ENCODE assay signal across 9 cellular contexts in genomic region chr9:69549310-69550202, GRCh38.
A peak's percentile ranks its signal among the peaks of the same experiment; 100 is the strongest.
DNase-seq lines count a peak whose midpoint lies in the region; TF ChIP-seq lines count a peak whose summit lies in the region.
"Had no signal": no experiment of that assay in that cellular context is flagged by ENCODE, and none has a peak within 500 bp of the region (broad histone marks: within the 10 kb centered on the region; RNA-seq: fewer than 3 reads in every experiment).

No MANE protein-coding gene starts in this region.

- H3K4me3 Mint-ChIP-seq in H9, result no peak overlapping the region
- H3K4me3 Mint-ChIP-seq: activated naive CD4-positive, alpha-beta T cell treated with anti-CD3 and anti-CD28 coated beads, Interleukin-2, amount 50 U/mL, for 24 hours had no signal

- no peak overlapping the region for H2BK5ac ChIP-seq in H9 (ENCODE audit: insufficient read length, low read length)

- no peak overlapping the region for H3K23ac ChIP-seq in H9 (ENCODE audit: insufficient read length, low read depth, low read length)

- no peak overlapping the region for H4K91ac ChIP-seq in H9 (ENCODE audit: insufficient read length, low read depth, low read length)

- no peak overlapping the region for H2BK20ac ChIP-seq in H9 (ENCODE audit: low read depth, low read length, poor library complexity, severe bottlenecking)

- no peak overlapping the region for H3K14ac ChIP-seq in H9 (ENCODE audit: insufficient read depth, low read length)

- no peak overlapping the region for H3K27ac ChIP-seq in H9 (ENCODE audit: insufficient read length, low read depth, low read length)
- no peak overlapping the region for H3K27ac ChIP-seq in stomach

- DNase-seq in NCI-H2081 (lab: John Stamatoyannopoulos, UW) (peak; percentile 37 to 56), NCI-H2081 treated with DMSO at 0.1 percent for 48 hours (lab: John Stamatoyannopoulos, UW) (no peak), H9 (no peak), NCI-H748 treated with DMSO at 0.1 percent for 48 hours (lab: John Stamatoyannopoulos, UW) (peak; percentile 11), T47D (ENCODE audit: low read depth in 1 of 2, low spot score in 1 of 2) (peak; percentile 16 to 48), iris pigment epithelial cell (ENCODE audit: low read depth) (peak; percentile 41), stomach (no peak), HK-2 (ENCODE audit: unreplicated experiment) (no peak)

- H2AFZ ChIP-seq in H9 (ENCODE audit: low read length), result no peak overlapping the region

- H3K56ac ChIP-seq in H9 (ENCODE audit: insufficient read length, low read depth, low read length), result no peak overlapping the region

- no peak for TF ChIP-seq POLR2A in stomach (IDR thresholded peaks at IDR 0.05)

- in situ Hi-C loops in T47D (cut with HindIII; ENCODE audit: low pct_unique_long_range_greater_than_20kb, low sequenced_read_pairs), result no loop called here

- no peak overlapping the region for H3K4ac ChIP-seq in H9 (ENCODE audit: low read depth, low read length)

- H2BK120ac ChIP-seq in H9 (ENCODE audit: low read depth, low read length, poor library complexity, severe bottlenecking), result no peak overlapping the region

- no peak overlapping the region for H3K18ac ChIP-seq in H9 (ENCODE audit: insufficient read length, low read depth, low read length)

- H3K4me3 ChIP-seq in stomach, result no peak overlapping the region

- no peak overlapping the region for H4K5ac ChIP-seq in H9 (ENCODE audit: insufficient read length, low read depth, low read length)

- no peak overlapping the region for H2BK15ac ChIP-seq in H9 (ENCODE audit: low read depth, low read length)

- H3T11ph ChIP-seq in H9 (ENCODE audit: low read length), result no peak overlapping the region

- intact Hi-C loops in stomach (cut with DNase I; ENCODE audit: low total_unique reads), result loop anchor here (2.0 kb wide), 1 partner anchor 127 kb away; no protein-coding TSS in a partner anchor

- H3K27ac Mint-ChIP-seq in H9, result no peak overlapping the region
- H3K27ac Mint-ChIP-seq: activated naive CD4-positive, alpha-beta T cell treated with anti-CD3 and anti-CD28 coated beads, Interleukin-2, amount 50 U/mL, for 24 hours had no signal

- H2BK12ac ChIP-seq in H9 (ENCODE audit: insufficient read length, low read depth, low read length), result no peak overlapping the region

- H3K9ac ChIP-seq in H9 (ENCODE audit: extremely low read depth, insufficient read length, low read length), result no peak overlapping the region

- H3K4me1 Mint-ChIP-seq in H9, result peaks cover 0 to 4% of the 10 kb centered on the region in 2 experiments; a peak in 2 of 4 replicates

- no peaks in the 10 kb centered on the region for H3K79me2 ChIP-seq in H9 (ENCODE audit: insufficient read depth, low read length)

- H3K9me3 Mint-ChIP-seq in H9, result no peaks in the 10 kb centered on the region; a peak in 1 of 5 replicates
- H3K9me3 Mint-ChIP-seq: activated naive CD4-positive, alpha-beta T cell treated with anti-CD3 and anti-CD28 coated beads, Interleukin-2, amount 50 U/mL, for 24 hours had no signal

- H3K79me1 ChIP-seq in H9 (ENCODE audit: insufficient read depth, low read depth, low read length, poor library complexity, severe bottlenecking), result no peaks in the 10 kb centered on the region

- no peaks in the 10 kb centered on the region for H4K20me1 ChIP-seq in H9 (ENCODE audit: control insufficient read depth, insufficient read depth, insufficient read length)

- no peak overlapping the region for H3K4me2 ChIP-seq in H9 (ENCODE audit: insufficient read depth, insufficient read length, low read length)

- no CpG with 5 or more reads among the region's 14 CpGs for WGBS in H9 (ENCODE audit: extremely low coverage, insufficient read length, low lambda C conversion rate)
- 18 to 24% (median 20%) methylated on average over 14 of the region's 14 CpGs for WGBS in stomach, 5 donors

- H3K27me3 ChIP-seq in H9 (ENCODE audit: insufficient read depth, low read length) (no peaks in the 10 kb centered on the region), stomach (no peaks in the 10 kb centered on the region)

- TF ChIP-seq EP300 in stomach (IDR thresholded peaks at IDR 0.05), result no peak

- no peak overlapping the region for H4K8ac ChIP-seq in H9 (replicated peaks; ENCODE audit: insufficient read length, low read depth, low read length)

- TF ChIP-seq CTCF in H9 (conservative IDR thresholded peaks at IDR 0.05) (peak; percentile 94), stomach (IDR thresholded peaks at IDR 0.05) (peak in 5 of 7 experiments; percentile 71 to 88 (median 78))

- no peaks in the 10 kb centered on the region for H3K36me3 ChIP-seq in stomach

- H2AK5ac ChIP-seq in H9 (ENCODE audit: insufficient read length, low read length), result no peak overlapping the region

- H3K4me1 ChIP-seq in H9 (ENCODE audit: insufficient read depth, low read length) (peaks cover 2% of the 10 kb centered on the region; the same call in 1 of the 2 replicates), stomach (peaks cover 0 to 7% (median 3%) of the 10 kb centered on the region in 4 donors)

- no peaks in the 10 kb centered on the region for H3K27me3 Mint-ChIP-seq in H9 (ENCODE audit: low read depth)

- H3K36me3 Mint-ChIP-seq in H9 (ENCODE audit: insufficient read depth in 1 of 3, low read depth in 3 of 3), result no peaks in the 10 kb centered on the region
- H3K36me3 Mint-ChIP-seq: activated naive CD4-positive, alpha-beta T cell treated with anti-CD3 and anti-CD28 coated beads, Interleukin-2, amount 50 U/mL, for 24 hours had no signal

- H3K9me3 ChIP-seq in H9 (ENCODE audit: control insufficient read depth, low read depth, low read length), result no peaks in the 10 kb centered on the region
- H3K9me3 ChIP-seq in stomach, result no peaks in the 10 kb centered on the region

- H3K23me2 ChIP-seq in H9 (ENCODE audit: insufficient read length, low read depth, low read length, poor library complexity, severe bottlenecking), result no peaks in the 10 kb centered on the region

Comparison
In these comparisons a context has a peak if more than half of its experiments do, and no peak if none do; other contexts are left out.
1. DNase-seq: peak in NCI-H2081 (2 of 2), NCI-H748 treated with DMSO at 0.1 percent for 48 hours (single experiment), T47D (2 of 2) and iris pigment epithelial cell (single experiment); none in NCI-H2081 treated with DMSO at 0.1 percent for 48 hours (single experiment), H9 (single experiment), stomach (single experiment) and HK-2 (single experiment).